ENCODE assay signal across 14 cellular contexts in the genomic region with DNA sequence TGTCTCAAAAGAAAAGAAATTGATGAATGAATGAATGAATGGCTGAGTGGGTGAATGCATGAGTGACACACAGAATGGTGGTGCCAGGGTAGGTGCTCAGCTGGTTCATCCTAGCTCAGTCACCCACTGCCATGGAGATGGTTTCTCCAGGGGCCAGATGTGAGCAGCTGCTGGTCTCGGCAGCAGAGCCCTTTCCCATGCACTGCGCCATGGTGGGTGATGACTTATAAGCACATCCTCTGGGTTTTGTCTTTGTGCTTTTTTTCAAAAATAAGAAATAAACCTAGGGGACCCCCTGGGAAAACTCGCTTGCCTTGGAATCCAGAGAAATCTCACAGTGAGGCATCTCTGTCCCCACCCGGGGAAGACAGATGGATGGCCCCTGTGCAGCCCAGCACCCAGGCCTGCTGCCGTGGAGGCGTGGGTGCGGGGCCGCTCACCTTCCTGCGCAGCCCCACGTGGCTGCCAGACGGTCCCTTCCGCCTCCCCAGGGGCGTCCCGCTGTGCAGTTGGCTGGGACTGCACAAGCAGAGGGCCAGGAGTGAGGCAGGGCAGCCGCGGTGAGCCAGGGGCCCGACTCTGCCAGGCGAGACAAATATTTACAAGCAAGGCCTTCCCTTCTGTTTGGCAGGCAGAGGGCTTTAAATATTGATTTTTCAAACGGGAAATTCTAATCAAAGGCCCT. TPM values are rescaled to one million over a fixed set of nuclear protein-coding genes. Genes with fewer than 3 reads are reported as not detected.
DNase-seq lines count a peak whose midpoint lies in the region; ATAC-seq lines count a peak whose summit lies in the region.
"Had no signal": no experiment of that assay in that cellular context is flagged by ENCODE, and none has a peak within 500 bp of the region (broad histone marks: within the 10 kb centered on the region; RNA-seq: fewer than 3 reads in every experiment).

No MANE protein-coding gene starts in this region.

- DNase-seq in cardiac septum (ENCODE audit: low spot score) (peak; percentile 59), right cardiac atrium (no peak), NCI-H2107 treated with DMSO at 0.1 percent for 48 hours (lab: John Stamatoyannopoulos, UW; ENCODE audit: unreplicated experiment) (peak; percentile 52), cerebellum (ENCODE audit: low spot score) (peak; percentile 50), middle frontal gyrus (ENCODE audit: extremely low spot score, low spot score) (no peak), NOMO-1 treated with dmso at 0.1 percent for 144 hours (lab: John Stamatoyannopoulos, UW; ENCODE audit: unreplicated experiment) (no peak), inferior parietal cortex (ENCODE audit: extremely low spot score) (no peak)
- no peak for DNase-seq in activated naive CD8-positive, alpha-beta T cell treated with anti-CD3 and anti-CD28 coated beads, Interleukin-2, amount 50 U/mL, for 24 hours
- DNase-seq: activated CD4-positive, alpha-beta T cell treated with anti-CD3 and anti-CD28 coated beads, Interleukin-2, amount 50 U/mL, for 4 hours; gastrocnemius medialis; NCI-H1105; trophoblast cell had no signal

- H3K4me3 Mint-ChIP-seq in activated naive CD8-positive, alpha-beta T cell treated with anti-CD3 and anti-CD28 coated beads, Interleukin-2, amount 50 U/mL, for 24 hours = no peak overlapping the region

- H3K9me3 ChIP-seq in right cardiac atrium (ENCODE audit: control insufficient read depth, low read length) = no peaks in the 10 kb centered on the region
- H3K9me3 ChIP-seq: gastrocnemius medialis had no signal

- H3K9me3 Mint-ChIP-seq in activated naive CD8-positive, alpha-beta T cell treated with anti-CD3 and anti-CD28 coated beads, Interleukin-2, amount 50 U/mL, for 24 hours = no peaks in the 10 kb centered on the region

- whole genome bisulfite sequencing in right cardiac atrium = 60% methylated on average over 19 of the region's 19 CpGs

- H3K27me3 Mint-ChIP-seq in activated naive CD8-positive, alpha-beta T cell treated with anti-CD3 and anti-CD28 coated beads, Interleukin-2, amount 50 U/mL, for 24 hours = peaks cover 16% of the 10 kb centered on the region

- H3K27me3 ChIP-seq in right cardiac atrium (ENCODE audit: control insufficient read depth, insufficient read depth) = no peaks in the 10 kb centered on the region

- intact Hi-C loops in cardiac septum (cut with DNase I) (no loop called here), right cardiac atrium (cut with DNase I) (no loop called here)

- no peaks in the 10 kb centered on the region for H3K4me1 ChIP-seq in right cardiac atrium (ENCODE audit: control insufficient read depth, insufficient read depth, low read length)
- H3K4me1 ChIP-seq: gastrocnemius medialis had no signal

- no peak for ATAC-seq in right cardiac atrium
- no peak for ATAC-seq in activated naive CD8-positive, alpha-beta T cell treated with anti-CD3 and anti-CD28 coated beads, Interleukin-2, amount 50 U/mL, for 24 hours
- ATAC-seq: gastrocnemius medialis had no signal

- H3K4me3 ChIP-seq in right cardiac atrium (ENCODE audit: low read length) = no peak overlapping the region
- H3K4me3 ChIP-seq: gastrocnemius medialis had no signal

- H3K4me1 Mint-ChIP-seq in activated naive CD8-positive, alpha-beta T cell treated with anti-CD3 and anti-CD28 coated beads, Interleukin-2, amount 50 U/mL, for 24 hours = no peaks in the 10 kb centered on the region

- no peak overlapping the region for H3K27ac ChIP-seq in right cardiac atrium (ENCODE audit: low read length)
- H3K27ac ChIP-seq: gastrocnemius medialis had no signal

- no peak overlapping the region for H3K27ac Mint-ChIP-seq in activated naive CD8-positive, alpha-beta T cell treated with anti-CD3 and anti-CD28 coated beads, Interleukin-2, amount 50 U/mL, for 24 hours
- H3K27ac Mint-ChIP-seq: progenitor cell of endocrine pancreas had no signal

- no peaks in the 10 kb centered on the region for H3K36me3 Mint-ChIP-seq in activated naive CD8-positive, alpha-beta T cell treated with anti-CD3 and anti-CD28 coated beads, Interleukin-2, amount 50 U/mL, for 24 hours (ENCODE audit: low read depth)

RNA-seq across cellular contexts. Expression of a gene that starts 24.2 kb away (rescaled TPM):
- total RNA-seq in cardiac septum = not detected
- under 1 TPM in 1 of 4 donors, not detected in 3; 0.38 TPM for total RNA-seq in right cardiac atrium
- 0.05 TPM for polyA plus RNA-seq in right cardiac atrium
- total RNA-seq in cerebellum = 7.7 TPM
- total RNA-seq: gastrocnemius medialis; T-helper 2 cell treated with Interferon-gamma antibody and Interleukin-4, amounts not matched to agents 100 ng/mL and 5 ng/mL, for 36 hours had no signal

Comparison
In these comparisons a context has a peak if more than half of its experiments do, and no peak if none do; other contexts are left out.
1. DNase-seq: peak in cardiac septum (single experiment), NCI-H2107 treated with DMSO at 0.1 percent for 48 hours (single experiment) and cerebellum (single experiment); none in right cardiac atrium (0 of 3), activated naive CD8-positive, alpha-beta T cell treated with anti-CD3 and anti-CD28 coated beads, Interleukin-2, amount 50 U/mL, for 24 hours (single experiment), middle frontal gyrus (single experiment), NOMO-1 treated with dmso at 0.1 percent for 144 hours (single experiment) and inferior parietal cortex (single experiment).